8 cellular contexts compared by ENCODE assay signal in the genomic region with DNA sequence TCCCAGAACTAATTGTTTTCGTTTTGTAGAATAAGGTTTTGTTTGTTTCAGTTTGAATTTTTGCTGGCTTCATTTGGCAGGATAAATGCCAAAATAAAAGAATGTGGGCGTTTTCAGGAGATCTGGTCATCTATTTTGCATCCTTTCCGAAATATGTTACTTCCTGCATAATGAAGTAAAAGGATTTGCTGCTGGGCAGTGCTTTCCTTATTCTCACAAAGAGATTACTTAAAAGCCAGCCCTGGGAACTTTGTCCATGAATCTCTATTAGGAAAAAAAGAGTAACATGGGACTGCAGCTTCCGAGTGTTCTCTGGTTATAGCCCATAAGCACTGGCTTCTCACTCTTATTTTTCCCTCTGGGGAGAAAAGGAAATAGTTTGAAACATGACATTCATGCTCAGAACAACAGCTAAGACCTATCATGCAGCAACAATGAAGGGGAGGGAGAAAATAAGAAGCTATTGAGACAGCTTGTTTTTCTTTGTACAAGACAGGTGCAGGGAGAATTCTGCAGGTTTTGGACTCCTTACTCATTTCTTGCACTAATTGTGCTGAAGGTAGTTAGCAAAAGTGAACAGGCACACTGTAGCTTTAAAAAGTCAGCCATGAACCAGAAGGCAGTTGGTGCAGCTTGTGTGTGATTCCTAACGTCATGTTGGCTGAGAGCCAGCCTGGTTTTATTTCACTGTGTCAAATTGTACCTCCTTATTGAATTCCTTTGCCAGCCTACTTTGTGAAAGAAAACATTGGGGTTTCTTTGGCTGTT. TPM values are rescaled to one million over a fixed set of nuclear protein-coding genes. Genes with fewer than 3 reads are reported as not detected.
DNase-seq lines count a peak whose midpoint lies in the region; ATAC-seq and TF ChIP-seq lines count a peak whose summit lies in the region.

A gene with protein sequence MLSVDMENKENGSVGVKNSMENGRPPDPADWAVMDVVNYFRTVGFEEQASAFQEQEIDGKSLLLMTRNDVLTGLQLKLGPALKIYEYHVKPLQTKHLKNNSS (plus strand): TSS at position 718 of the 768 bp plus-strand sequence. CDS start 1,527 bp downstream, outside the sequence.

- no peaks in the 10 kb centered on the region for H3K36me3 Mint-ChIP-seq in activated T-cell treated with anti-CD3 and anti-CD28 coated beads, Interleukin-2, amount 50 U/mL, for 4 hours (ENCODE audit: insufficient read depth)

- peaks cover 31% of the 10 kb centered on the region for H3K4me1 Mint-ChIP-seq in activated T-cell treated with anti-CD3 and anti-CD28 coated beads, Interleukin-2, amount 50 U/mL, for 4 hours (ENCODE audit: low read depth)

- H3K27ac ChIP-seq in uterus = peak within 1 kb of the TSS; percentile 58 to 90

- H3K9me3 ChIP-seq in neuron (ENCODE audit: low read length) (no peaks in the 10 kb centered on the region), uterus (no peaks in the 10 kb centered on the region)

- H3K36me3 ChIP-seq in neuron (ENCODE audit: insufficient read depth, low read length) (no peaks in the 10 kb centered on the region), uterus (no peaks in the 10 kb centered on the region)

- peak within 1 kb of the TSS; percentile 59 for H3K4me3 Mint-ChIP-seq in activated T-cell treated with anti-CD3 and anti-CD28 coated beads, Interleukin-2, amount 50 U/mL, for 4 hours

- H3K4me1 ChIP-seq in neuron (ENCODE audit: insufficient read depth, low read length) (peaks cover 25% of the 10 kb centered on the region), uterus (no peaks in the 10 kb centered on the region)

- H3K4me3 ChIP-seq in neuron (ENCODE audit: low read length) (peak within 1 kb of the TSS; percentile 28), uterus (peak within 1 kb of the TSS; percentile 23)

- intact Hi-C loops in uterus (cut with DNase I; ENCODE audit: low total_unique reads) = no loop called here

- peak; percentile 47 for DNase-seq in GDM1 (lab: John Stamatoyannopoulos, UW)
- DNase-seq in NCI-H69 (lab: John Stamatoyannopoulos, UW) = peak; percentile 90
- peak; percentile 26 for DNase-seq in activated T-cell treated with anti-CD3 and anti-CD28 coated beads, Interleukin-2, amount 50 U/mL, for 4 hours
- peak; percentile 66 for DNase-seq in fibroblast of the conjunctiva (ENCODE audit: low read depth)
- peak; percentile 37 to 81 for DNase-seq in uterus
- DNase-seq in cortex of kidney (lab: John Stamatoyannopoulos, UW) = no peak

- TF ChIP-seq CTCF in uterus (IDR thresholded peaks at IDR 0.05) = no peak

- peak; percentile 28 for ATAC-seq in HG03354 (IDR thresholded peaks at IDR 0.05; ENCODE audit: poor library complexity, severe bottlenecking, unreplicated experiment)
- peak in 1 of 2 donors; percentile 26 for ATAC-seq in activated T-cell treated with anti-CD3 and anti-CD28 coated beads, Interleukin-2, amount 50 U/mL, for 4 hours

- H3K27me3 ChIP-seq in neuron (ENCODE audit: insufficient read depth, low read length) (no peaks in the 10 kb centered on the region), uterus (no peaks in the 10 kb centered on the region)

- H3K9me3 Mint-ChIP-seq in activated T-cell treated with anti-CD3 and anti-CD28 coated beads, Interleukin-2, amount 50 U/mL, for 4 hours = no peaks in the 10 kb centered on the region

- peak within 1 kb of the TSS; percentile 98 for H2AFZ ChIP-seq in neuron (ENCODE audit: low read depth, low read length)

- no peak for TF ChIP-seq POLR2A in uterus (IDR thresholded peaks at IDR 0.05)

- H3K27me3 Mint-ChIP-seq in activated T-cell treated with anti-CD3 and anti-CD28 coated beads, Interleukin-2, amount 50 U/mL, for 4 hours (ENCODE audit: low read depth) = peaks cover 21% of the 10 kb centered on the region

RNA-seq across cellular contexts. Expression of the gene that starts here (rescaled TPM):
- under 1 TPM in 1 of 3 donors, not detected in 2; 0.99 TPM for total RNA-seq in activated T-cell treated with anti-CD3 and anti-CD28 coated beads, Interleukin-2, amount 50 U/mL, for 4 hours
- total RNA-seq in uterus = 1 to 10 TPM in 2 of 4 donors, under 1 TPM in 1, not detected in 1; 0.77 to 5.7 (median 1.8) TPM

Comparison
In these comparisons a context has a peak if more than half of its experiments do, and no peak if none do; other contexts are left out.
1. Peak in DNase-seq in activated T-cell treated with anti-CD3 and anti-CD28 coated beads, Interleukin-2, amount 50 U/mL, for 4 hours; RNA of the gene not detected or under 1 TPM.